ENCODE assay signal across 9 cellular contexts in genomic region chr18:45386256-45386655, GRCh38.
A peak's percentile ranks its signal among the peaks of the same experiment; 100 is the strongest.
DNase-seq lines count a peak whose midpoint lies in the region; ATAC-seq and TF ChIP-seq lines count a peak whose summit lies in the region.
"Had no signal": no experiment of that assay in that cellular context is flagged by ENCODE, and none has a peak within 500 bp of the region (broad histone marks: within the 10 kb centered on the region; RNA-seq: fewer than 3 reads in every experiment).

No MANE protein-coding gene starts in this region.

- H3K27me3 Mint-ChIP-seq in Calu3 (ENCODE audit: unreplicated experiment), result no peaks in the 10 kb centered on the region

- no peak overlapping the region for H3K4me3 Mint-ChIP-seq in Calu3 (ENCODE audit: low read depth, unreplicated experiment)

- in situ Hi-C loops in IMR-90 (cut with MboI; ENCODE audit: low sequenced_read_pairs), result loop anchor here (25.0 kb wide), 1 partner anchor 1749 kb away; no protein-coding TSS in a partner anchor

- H3K36me3 ChIP-seq in IMR-90 (ENCODE audit: control insufficient read depth, insufficient read depth, low read length) (no peaks in the 10 kb centered on the region), right atrium auricular region (no peaks in the 10 kb centered on the region), MG63 (no peaks in the 10 kb centered on the region), tibial nerve (no peaks in the 10 kb centered on the region)

- no peak overlapping the region for H2BK5ac ChIP-seq in IMR-90 (ENCODE audit: low read depth, low read length, poor library complexity, severe bottlenecking)

- DNase-seq in Calu3 (peak; percentile 53), IMR-90 (peak; percentile 8), SK-N-DZ (ENCODE audit: low spot score) (peak; percentile 62), right atrium auricular region (ENCODE audit: low spot score) (no peak), MG63 (no peak), tibial nerve (ENCODE audit: low spot score in 2 of 2) (no peak)
- no peak for DNase-seq in activated naive CD4-positive, alpha-beta T cell treated with Interleukin-2 at 50 U/mL for 16 hours

- H3K9me3 ChIP-seq in IMR-90 (ENCODE audit: control insufficient read depth, insufficient read depth, low read length), result no peaks in the 10 kb centered on the region
- H3K9me3 ChIP-seq in right atrium auricular region, result no peaks in the 10 kb centered on the region
- no peaks in the 10 kb centered on the region for H3K9me3 ChIP-seq in MG63
- H3K9me3 ChIP-seq in tibial nerve, result no peaks in the 10 kb centered on the region

- no peak overlapping the region for H3K4me2 ChIP-seq in IMR-90 (ENCODE audit: low read depth, low read length)

- H2AK5ac ChIP-seq in IMR-90 (ENCODE audit: low read depth, low read length), result no peak overlapping the region

- no TSS peak for BruUV-seq in Calu3 (replicated peaks; lab: Mats Ljungman, UMichigan)
- BruUV-seq in IMR-90 (replicated peaks; lab: Mats Ljungman, UMichigan), result no TSS peak

- no peaks in the 10 kb centered on the region for H4K20me1 ChIP-seq in IMR-90 (ENCODE audit: insufficient read depth, low read length)

- no peak overlapping the region for H2BK20ac ChIP-seq in IMR-90 (ENCODE audit: low read depth, low read length)

- H3K9me3 Mint-ChIP-seq in Calu3 (ENCODE audit: low read depth, unreplicated experiment), result no peaks in the 10 kb centered on the region

- no peaks in the 10 kb centered on the region for H3K4me1 Mint-ChIP-seq in Calu3 (ENCODE audit: low read depth, unreplicated experiment)

- no peaks in the 10 kb centered on the region for H3K36me3 Mint-ChIP-seq in Calu3 (ENCODE audit: insufficient read depth, unreplicated experiment)

- ATAC-seq in IMR-90 (ENCODE audit: low read depth) (peak; percentile 53; the same call in 1 of the 2 replicates), GM21786 (IDR thresholded peaks at IDR 0.05; ENCODE audit: unreplicated experiment) (no peak)

- no peak overlapping the region for H4K5ac ChIP-seq in IMR-90 (ENCODE audit: low read depth, low read length)

- no peak overlapping the region for H3K23ac ChIP-seq in IMR-90 (ENCODE audit: low read depth, low read length)

- no peak overlapping the region for H3K4ac ChIP-seq in IMR-90 (ENCODE audit: low read depth, low read length)

- H2BK120ac ChIP-seq in IMR-90 (ENCODE audit: low read depth, low read length), result no peak overlapping the region

- no peak for TF ChIP-seq EP300 in tibial nerve (IDR thresholded peaks at IDR 0.05)

- no peak overlapping the region for H3K9ac ChIP-seq in IMR-90 (ENCODE audit: low read depth, low read length)

- H3K4me1 ChIP-seq in IMR-90 (ENCODE audit: control insufficient read depth, insufficient read depth, low read length), result no peaks in the 10 kb centered on the region; the same call in 1 of the 2 replicates
- no peaks in the 10 kb centered on the region for H3K4me1 ChIP-seq in right atrium auricular region
- peaks cover 0 to 10% (median 0%) of the 10 kb centered on the region in 4 donors for H3K4me1 ChIP-seq in tibial nerve

- peak; percentile 41; the same call in 1 of the 2 replicates for TF ChIP-seq RAD21 in IMR-90 (IDR thresholded peaks at IDR 0.05; ENCODE audit: low read length)

- intact Hi-C loops in Calu3 (cut with micrococcal nuclease; ENCODE audit: unreplicated experiment) (loop anchor here (5.0 to 10.0 kb wide), 3 partner anchors 174 to 711 kb away; no protein-coding TSS in a partner anchor), IMR-90 (cut with micrococcal nuclease) (loop anchor here (2.0 to 10.0 kb wide), 5 partner anchors 171 to 1764 kb away; no protein-coding TSS in a partner anchor)

- H3K27ac ChIP-seq in IMR-90 (ENCODE audit: insufficient read depth, low read length) (no peak overlapping the region), right atrium auricular region (no peak overlapping the region), tibial nerve (no peak overlapping the region)
- H3K27ac ChIP-seq: epithelial cell of prostate had no signal

- H4K91ac ChIP-seq in IMR-90 (ENCODE audit: insufficient read depth, low read depth, low read length), result no peak overlapping the region

- H3K79me1 ChIP-seq in IMR-90 (ENCODE audit: low read depth in 1 of 2, low read length in 2 of 2), result no peaks in the 10 kb centered on the region

- CTCF ChIA-PET in Calu3 (lab: Charles Lee), result interaction anchor here (0.5 to 1.2 kb wide), 4 partner anchors 32 to 173 kb away, joined by 3 to 4 read pairs (median 3); no protein-coding TSS in a partner anchor
- CTCF ChIA-PET in IMR-90 (lab: Yijun Ruan, JAX), result interaction anchor here (0.5 to 1.7 kb wide), 2 partner anchors 173 to 710 kb away, joined by 3 to 5 read pairs; no protein-coding TSS in a partner anchor

- no peak overlapping the region for H2AK9ac ChIP-seq in IMR-90 (replicated peaks; ENCODE audit: low read depth, low read length, poor library complexity)

- H3K27me3 ChIP-seq in IMR-90 (ENCODE audit: control insufficient read depth, insufficient read depth, low read length) (peaks cover 7% of the 10 kb centered on the region; the same call in 1 of the 2 replicates), right atrium auricular region (no peaks in the 10 kb centered on the region), MG63 (no peaks in the 10 kb centered on the region), tibial nerve (no peaks in the 10 kb centered on the region)

- WGBS in IMR-90 (ENCODE audit: extremely low coverage in 2 of 2, insufficient read length in 1 of 2), 2 experiments, result 100% methylated on average over 1 of the region's 5 CpGs; no CpG with 5 or more reads in 1 of the 2 experiments
- whole genome bisulfite sequencing in tibial nerve, 2 donors, result 50 to 55% methylated on average over 5 of the region's 5 CpGs

- H2AFZ ChIP-seq in IMR-90 (replicated peaks; ENCODE audit: low read length, poor library complexity), result no peak overlapping the region

- H3K14ac ChIP-seq in IMR-90 (replicated peaks; ENCODE audit: low read depth, low read length), result no peak overlapping the region

- H4K8ac ChIP-seq in IMR-90 (ENCODE audit: low read depth in 2 of 2, low read length in 2 of 2), result no peak overlapping the region

- H3K27ac Mint-ChIP-seq in Calu3 (ENCODE audit: unreplicated experiment), result no peak overlapping the region

- no peak overlapping the region for H3K4me3 ChIP-seq in IMR-90 (ENCODE audit: insufficient read depth, low read depth, low read length)
- H3K4me3 ChIP-seq in right atrium auricular region, result no peak overlapping the region
- no peak overlapping the region for H3K4me3 ChIP-seq in MG63
- H3K4me3 ChIP-seq in tibial nerve, result no peak overlapping the region

- H3K56ac ChIP-seq in IMR-90 (ENCODE audit: extremely low read depth, insufficient read depth, low read length), result no peak overlapping the region

- no peaks in the 10 kb centered on the region for H3K9me1 ChIP-seq in IMR-90 (ENCODE audit: insufficient read depth, low read length)

- TF ChIP-seq POLR2A in IMR-90 (IDR thresholded peaks at IDR 0.05; ENCODE audit: low read depth, low read length), result no peak
- TF ChIP-seq POLR2A in tibial nerve (IDR thresholded peaks at IDR 0.05), result no peak

- POLR2A ChIA-PET in IMR-90 (lab: Charles Lee; ENCODE audit: unreplicated experiment), result no interaction called here

- H2BK15ac ChIP-seq in IMR-90 (ENCODE audit: low read depth, low read length), result no peak overlapping the region

- peak; percentile 64 for TF ChIP-seq CTCF in Calu3 (IDR thresholded peaks at IDR 0.05; ENCODE audit: unreplicated experiment)
- TF ChIP-seq CTCF in IMR-90 (conservative IDR thresholded peaks at IDR 0.05; ENCODE audit: low read depth, low read length), result peak; percentile 45
- TF ChIP-seq CTCF in right atrium auricular region (IDR thresholded peaks at IDR 0.05), result peak; percentile 18 to 56
- peak in 1 of 5 experiments; percentile 11 for TF ChIP-seq CTCF in tibial nerve (IDR thresholded peaks at IDR 0.05)

- dilution Hi-C loops in IMR-90 (cut with HindIII; ENCODE audit: low sequenced_read_pairs, unreplicated experiment), result no loop called here

- H3K18ac ChIP-seq in IMR-90 (ENCODE audit: low read depth, low read length), result no peak overlapping the region

TF ChIP-seq in IMR-90, 13 proteins besides CTCF, POLR2A, EP300 and RAD21:
- TF ChIP-seq MAZ (IDR thresholded peaks at IDR 0.05; ENCODE audit: borderline replicate concordance, low read depth, low read length) (no peak), NFE2L2 (IDR thresholded peaks at IDR 0.05; ENCODE audit: low read depth, low read length) (no peak), CEBPB (IDR thresholded peaks at IDR 0.05; ENCODE audit: low read depth, low read length) (no peak), MXI1 (IDR thresholded peaks at IDR 0.05; ENCODE audit: borderline replicate concordance, low read depth, low read length) (no peak)
- TF ChIP-seq, protein P1, sequence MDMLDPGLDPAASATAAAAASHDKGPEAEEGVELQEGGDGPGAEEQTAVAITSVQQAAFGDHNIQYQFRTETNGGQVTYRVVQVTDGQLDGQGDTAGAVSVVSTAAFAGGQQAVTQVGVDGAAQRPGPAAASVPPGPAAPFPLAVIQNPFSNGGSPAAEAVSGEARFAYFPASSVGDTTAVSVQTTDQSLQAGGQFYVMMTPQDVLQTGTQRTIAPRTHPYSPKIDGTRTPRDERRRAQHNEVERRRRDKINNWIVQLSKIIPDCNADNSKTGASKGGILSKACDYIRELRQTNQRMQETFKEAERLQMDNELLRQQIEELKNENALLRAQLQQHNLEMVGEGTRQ (IDR thresholded peaks at IDR 0.05; ENCODE audit: low read depth, low read length), result no peak
- TF ChIP-seq, protein P2, sequence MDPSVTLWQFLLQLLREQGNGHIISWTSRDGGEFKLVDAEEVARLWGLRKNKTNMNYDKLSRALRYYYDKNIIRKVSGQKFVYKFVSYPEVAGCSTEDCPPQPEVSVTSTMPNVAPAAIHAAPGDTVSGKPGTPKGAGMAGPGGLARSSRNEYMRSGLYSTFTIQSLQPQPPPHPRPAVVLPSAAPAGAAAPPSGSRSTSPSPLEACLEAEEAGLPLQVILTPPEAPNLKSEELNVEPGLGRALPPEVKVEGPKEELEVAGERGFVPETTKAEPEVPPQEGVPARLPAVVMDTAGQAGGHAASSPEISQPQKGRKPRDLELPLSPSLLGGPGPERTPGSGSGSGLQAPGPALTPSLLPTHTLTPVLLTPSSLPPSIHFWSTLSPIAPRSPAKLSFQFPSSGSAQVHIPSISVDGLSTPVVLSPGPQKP (IDR thresholded peaks at IDR 0.05; ENCODE audit: borderline replicate concordance, low read depth, low read length), result no peak

Comparison
In these comparisons a context has a peak if more than half of its experiments do, and no peak if none do; other contexts are left out.
1. DNase-seq: peak in Calu3 (single experiment), IMR-90 (single experiment) and SK-N-DZ (single experiment); none in right atrium auricular region (single experiment), MG63 (single experiment), tibial nerve (0 of 2) and activated naive CD4-positive, alpha-beta T cell treated with Interleukin-2 at 50 U/mL for 16 hours (single experiment).